In the genomic region with DNA sequence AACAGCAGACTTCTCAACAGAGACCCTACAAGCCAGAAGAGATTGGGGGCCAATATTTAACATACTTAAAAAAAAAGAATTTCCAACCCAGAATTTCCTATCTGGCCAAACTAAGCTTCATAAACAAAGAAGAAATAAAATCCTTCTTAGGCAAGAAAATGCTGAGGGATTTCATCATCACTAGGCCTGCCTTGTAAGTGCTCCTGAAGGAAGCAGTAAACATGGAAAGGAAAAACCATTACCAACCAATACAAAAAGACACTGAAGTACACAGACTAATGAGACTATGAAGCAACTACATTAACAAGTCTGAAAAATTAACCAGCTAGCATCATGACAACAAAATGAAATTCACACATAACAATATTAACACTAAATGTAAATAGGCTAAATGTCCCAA, we compare ENCODE assay signal across 20 cellular contexts.
"Had no signal": no experiment of that assay in that cellular context is flagged by ENCODE, and none has a peak within 500 bp of the region (broad histone marks: within the 10 kb centered on the region; RNA-seq: fewer than 3 reads in every experiment).

No MANE protein-coding gene starts in this region.

- H3K36me3 ChIP-seq: SJSA1 had no signal

- H3K9me3 ChIP-seq: SJSA1 had no signal

- H3K4me1 ChIP-seq: SJSA1 had no signal

- H3K27me3 ChIP-seq: SJSA1 had no signal

- H3K4me3 ChIP-seq: SJSA1, SK-N-MC had no signal

- DNase-seq: KBM-7, MV-4-11, NCI-H1048, NCI-H1105, NCI-H1417, NCI-H1436 treated with DMSO at 0.1 percent for 48 hours, NCI-H1694, NCI-H1930, NCI-H2081, NCI-H2107, NCI-H2227 treated with DMSO at 0.1 percent for 48 hours, NCI-H524, NCI-H69, NCI-H774, Right ventricle myocardium superior, RPMI8226, SIG-M5 had no signal

- H3K27ac ChIP-seq: HL-60, SJSA1, SK-N-MC had no signal
